1 cellular context compared by ENCODE assay signal in genomic region chr14:65238456-65238855, GRCh38.
TF ChIP-seq lines count a peak whose summit lies in the region.

No MANE protein-coding gene starts in this region.

TF ChIP-seq in HepG2, 621 proteins besides CTCF, POLR2A, EP300 and RAD21 (continues in another document):
- TF ChIP-seq PAXIP1 (CRISPR knock-in tag; conservative IDR thresholded peaks at IDR 0.05) (peak; percentile 46; the same call in 1 of the 2 replicates), NFYB (CRISPR knock-in tag; IDR thresholded peaks at IDR 0.05) (no peak), NR2F6 (IDR thresholded peaks at IDR 0.05) (peak; percentile 88), NR2F6 (CRISPR knock-in tag; IDR thresholded peaks at IDR 0.05) (peak; percentile 92), HBP1 (CRISPR knock-in tag; IDR thresholded peaks at IDR 0.05; ENCODE audit: low read depth) (0 out of 2 replicates have a peak, but pooled peaks have one; percentile 18), USF2 (IDR thresholded peaks at IDR 0.05; ENCODE audit: low read depth, low read length) (no peak), USF2 (CRISPR knock-in tag; IDR thresholded peaks at IDR 0.05; ENCODE audit: borderline replicate concordance) (no peak), FOSL2 (CRISPR knock-in tag; IDR thresholded peaks at IDR 0.05) (peak; percentile 96), NR2F2 (IDR thresholded peaks at IDR 0.05; ENCODE audit: borderline replicate concordance, low read depth) (0 out of 2 replicates have a peak, but pooled peaks have one; percentile 48), TBX3 (IDR thresholded peaks at IDR 0.05; ENCODE audit: borderline replicate concordance) (no peak), RARA (CRISPR knock-in tag; IDR thresholded peaks at IDR 0.05) (peak; percentile 89), HMGA1 (CRISPR knock-in tag; conservative IDR thresholded peaks at IDR 0.05) (no peak), ZNF710 (CRISPR knock-in tag; IDR thresholded peaks at IDR 0.05; ENCODE audit: borderline replicate concordance) (peak; percentile 95), PCBP1 (IDR thresholded peaks at IDR 0.05; ENCODE audit: borderline replicate concordance, low read depth, low read length) (no peak), MXD1 (CRISPR knock-in tag; IDR thresholded peaks at IDR 0.05) (no peak), THRA (CRISPR knock-in tag; IDR thresholded peaks at IDR 0.05; ENCODE audit: borderline replicate concordance) (peak; percentile 92), NFE2 (CRISPR knock-in tag; IDR thresholded peaks at IDR 0.05) (no peak), TEF (CRISPR knock-in tag; IDR thresholded peaks at IDR 0.05) (no peak), XRCC5 (optimal IDR thresholded peaks at IDR 0.05; ENCODE audit: low read length) (no peak), KDM5B (CRISPR knock-in tag; IDR thresholded peaks at IDR 0.05; ENCODE audit: borderline replicate concordance) (no peak), SKI (IDR thresholded peaks at IDR 0.05; ENCODE audit: partially characterized antibody) (peak; percentile 61), JUND (CRISPR knock-in tag; IDR thresholded peaks at IDR 0.05) (peak; percentile 77), BCL6 (CRISPR knock-in tag; IDR thresholded peaks at IDR 0.05) (peak; percentile 62; the same call in 1 of the 2 replicates), ZNF432 (CRISPR knock-in tag; IDR thresholded peaks at IDR 0.05; ENCODE audit: borderline replicate concordance) (no peak), RXRB (CRISPR knock-in tag; IDR thresholded peaks at IDR 0.05; ENCODE audit: borderline replicate concordance) (peak; percentile 71), STAG1 (CRISPR knock-in tag; IDR thresholded peaks at IDR 0.05) (no peak), MNT (IDR thresholded peaks at IDR 0.05) (no peak), KLF6 (CRISPR knock-in tag; IDR thresholded peaks at IDR 0.05) (no peak), MTA3 (CRISPR knock-in tag; IDR thresholded peaks at IDR 0.05) (no peak), AHR (CRISPR knock-in tag; IDR thresholded peaks at IDR 0.05) (no peak), ZNF362 (CRISPR knock-in tag; IDR thresholded peaks at IDR 0.05; ENCODE audit: borderline replicate concordance) (peak; percentile 77; the same call in 1 of the 2 replicates), FOXO1 (CRISPR knock-in tag; IDR thresholded peaks at IDR 0.05) (peak; percentile 84), ZNF557 (CRISPR knock-in tag; IDR thresholded peaks at IDR 0.05) (no peak), FOXA3 (CRISPR knock-in tag; IDR thresholded peaks at IDR 0.05) (peak; percentile 77), MLXIP (CRISPR knock-in tag; IDR thresholded peaks at IDR 0.05; ENCODE audit: borderline replicate concordance) (no peak), ARID5B (CRISPR knock-in tag; IDR thresholded peaks at IDR 0.05) (peak; percentile 70), KLF13 (CRISPR knock-in tag; IDR thresholded peaks at IDR 0.05) (no peak), SP1 (IDR thresholded peaks at IDR 0.05) (no peak), SP1 (CRISPR knock-in tag; IDR thresholded peaks at IDR 0.05) (0 out of 2 replicates have a peak, but pooled peaks have one; percentile 27)
